Comparison of ENCODE assay signal across 1 cellular context in the genomic region with DNA sequence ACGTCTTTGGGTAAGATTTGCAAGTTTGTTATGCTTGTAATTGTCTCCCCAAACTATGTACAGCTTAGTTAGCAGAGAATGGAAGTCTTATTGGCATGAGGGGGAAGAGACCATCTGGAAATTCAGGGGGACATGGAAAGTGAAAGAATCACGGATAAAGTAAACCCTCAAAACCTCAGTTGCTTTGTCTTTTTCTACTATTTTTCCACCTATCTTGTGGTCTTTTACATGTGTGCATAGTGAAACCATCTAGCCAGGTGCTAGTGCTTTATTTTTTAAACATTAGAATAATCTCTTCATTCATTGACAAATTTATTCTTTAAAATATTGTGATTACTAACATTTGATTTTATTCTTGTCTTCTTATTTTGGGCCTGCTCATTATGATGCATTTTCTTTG.
TF ChIP-seq lines count a peak whose summit lies in the region.

No MANE protein-coding gene starts in this region.

TF ChIP-seq in GM23338, 12 proteins besides CTCF, POLR2A, EP300 and RAD21 (continued from another document):
- TF ChIP-seq, protein P1, sequence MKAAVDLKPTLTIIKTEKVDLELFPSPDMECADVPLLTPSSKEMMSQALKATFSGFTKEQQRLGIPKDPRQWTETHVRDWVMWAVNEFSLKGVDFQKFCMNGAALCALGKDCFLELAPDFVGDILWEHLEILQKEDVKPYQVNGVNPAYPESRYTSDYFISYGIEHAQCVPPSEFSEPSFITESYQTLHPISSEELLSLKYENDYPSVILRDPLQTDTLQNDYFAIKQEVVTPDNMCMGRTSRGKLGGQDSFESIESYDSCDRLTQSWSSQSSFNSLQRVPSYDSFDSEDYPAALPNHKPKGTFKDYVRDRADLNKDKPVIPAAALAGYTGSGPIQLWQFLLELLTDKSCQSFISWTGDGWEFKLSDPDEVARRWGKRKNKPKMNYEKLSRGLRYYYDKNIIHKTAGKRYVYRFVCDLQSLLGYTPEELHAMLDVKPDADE (IDR thresholded peaks at IDR 0.05): no peak
